ENCODE assay signal across 16 cellular contexts in genomic region chr1:77776007-77776725, GRCh38.
"Had no signal": no experiment of that assay in that cellular context is flagged by ENCODE, and none has a peak within 500 bp of the region (broad histone marks: within the 10 kb centered on the region; RNA-seq: fewer than 3 reads in every experiment).

No MANE protein-coding gene starts in this region.

- H3K4me3 Mint-ChIP-seq: activated CD4-positive, alpha-beta memory T cell treated with anti-CD3 and anti-CD28 coated beads for 36 hours; activated naive CD8-positive, alpha-beta T cell treated with anti-CD3 and anti-CD28 coated beads, Interleukin-2, amount 10 ng/mL, durations not matched to agents 7 days and 5 days; activated T-cell treated with anti-CD3 and anti-CD28 coated beads, Interleukin-2, amount 50 U/mL, for 4 hours; stimulated activated effector memory CD8-positive, alpha-beta T cell treated with anti-CD3 and anti-CD28 coated beads, Interleukin-12 subunit alpha, Interleukin-12 subunit beta, amount 100 ng/mL, for 72 hours; T-cell had no signal

- H3K27me3 Mint-ChIP-seq: activated CD4-positive, alpha-beta memory T cell treated with anti-CD3 and anti-CD28 coated beads for 36 hours; T-cell had no signal

- H3K9me3 Mint-ChIP-seq: activated CD4-positive, alpha-beta memory T cell treated with anti-CD3 and anti-CD28 coated beads for 36 hours; activated naive CD8-positive, alpha-beta T cell treated with anti-CD3 and anti-CD28 coated beads, Interleukin-2, amount 10 ng/mL, durations not matched to agents 7 days and 5 days; activated T-cell treated with anti-CD3 and anti-CD28 coated beads, Interleukin-2, amount 50 U/mL, for 4 hours; stimulated activated effector memory CD8-positive, alpha-beta T cell treated with anti-CD3 and anti-CD28 coated beads, Interleukin-12 subunit alpha, Interleukin-12 subunit beta, amount 100 ng/mL, for 72 hours; T-cell had no signal

- H3K27ac Mint-ChIP-seq: activated CD4-positive, alpha-beta memory T cell treated with anti-CD3 and anti-CD28 coated beads for 36 hours; activated naive CD8-positive, alpha-beta T cell treated with anti-CD3 and anti-CD28 coated beads, Interleukin-2, amount 10 ng/mL, durations not matched to agents 7 days and 5 days; stimulated activated effector memory CD8-positive, alpha-beta T cell treated with anti-CD3 and anti-CD28 coated beads, Interleukin-12 subunit alpha, Interleukin-12 subunit beta, amount 100 ng/mL, for 72 hours; T-cell had no signal

- H3K27me3 ChIP-seq: cardiac muscle cell, gastrocnemius medialis, heart right ventricle, tibial nerve had no signal

- ATAC-seq: activated T-cell treated with anti-CD3 and anti-CD28 coated beads, Interleukin-2, amount 50 U/mL, for 4 hours; gastrocnemius medialis; heart right ventricle; right cardiac atrium; stimulated activated effector memory CD8-positive, alpha-beta T cell treated with anti-CD3 and anti-CD28 coated beads, Interleukin-12 subunit alpha, Interleukin-12 subunit beta, amount 100 ng/mL, for 72 hours; T-cell had no signal

- H3K9me3 ChIP-seq: gastrocnemius medialis, heart right ventricle, tibial nerve had no signal

- H3K4me3 ChIP-seq: cardiac muscle cell, gastrocnemius medialis, heart right ventricle, tibial nerve had no signal

- H3K36me3 Mint-ChIP-seq: activated CD4-positive, alpha-beta memory T cell treated with anti-CD3 and anti-CD28 coated beads for 36 hours; activated naive CD8-positive, alpha-beta T cell treated with anti-CD3 and anti-CD28 coated beads, Interleukin-2, amount 10 ng/mL, durations not matched to agents 7 days and 5 days; stimulated activated effector memory CD8-positive, alpha-beta T cell treated with anti-CD3 and anti-CD28 coated beads, Interleukin-12 subunit alpha, Interleukin-12 subunit beta, amount 100 ng/mL, for 72 hours; T-cell had no signal

- DNase-seq: activated CD4-positive, alpha-beta memory T cell treated with anti-CD3 and anti-CD28 coated beads for 36 hours; activated gamma-delta T cell treated with Interleukin-2 at 50 U/mL for 16 hours; activated naive CD8-positive, alpha-beta T cell treated with anti-CD3 and anti-CD28 coated beads, Interleukin-2, amount 10 ng/mL, durations not matched to agents 7 days and 5 days; activated T-cell treated with anti-CD3 and anti-CD28 coated beads, Interleukin-2, amount 50 U/mL, for 4 hours; aorta; effector CD4-positive, alpha-beta T cell; gastrocnemius medialis; heart right ventricle; islet precursor cell; right cardiac atrium; small intestine; T-cell; T1000 had no signal

- H3K36me3 ChIP-seq: cardiac muscle cell, gastrocnemius medialis, heart right ventricle, tibial nerve had no signal

- H3K27ac ChIP-seq: cardiac muscle cell, gastrocnemius medialis, heart right ventricle, tibial nerve had no signal
